In the genomic region with DNA sequence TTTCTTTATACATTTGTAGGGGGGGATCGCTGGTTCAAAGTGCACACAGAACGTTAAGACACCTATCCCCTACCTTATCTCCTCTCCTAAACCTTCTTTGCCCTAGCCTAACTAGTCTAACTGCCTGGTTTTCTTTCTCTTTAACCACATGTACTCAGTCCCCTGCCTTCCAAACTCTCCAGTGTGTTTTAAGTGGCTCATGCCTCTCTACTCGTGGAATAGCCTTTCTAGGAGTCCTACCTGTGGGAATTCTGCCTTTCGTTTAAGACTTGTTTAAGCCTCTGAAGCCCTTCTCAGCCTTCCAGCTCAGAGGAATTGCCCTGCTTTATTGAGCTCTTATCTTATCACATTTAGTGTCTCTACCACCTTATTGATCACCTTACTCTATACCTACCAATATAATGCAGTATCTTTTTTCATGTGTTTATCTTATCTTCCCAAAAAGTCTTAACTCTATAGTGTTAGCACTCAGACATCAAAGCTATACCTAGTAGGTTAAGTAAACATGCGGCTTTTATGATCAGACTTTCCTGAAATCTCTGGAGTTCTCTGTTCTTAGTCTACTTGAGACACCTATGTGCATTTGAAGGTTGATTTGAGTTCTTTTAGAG, we compare ENCODE assay signal across 25 cellular contexts. TPM values are rescaled to one million over a fixed set of nuclear protein-coding genes. Genes with fewer than 3 reads are reported as not detected.
A peak's percentile ranks its signal among the peaks of the same experiment; 100 is the strongest.
DNase-seq lines count a peak whose midpoint lies in the region; ATAC-seq, FAIRE-seq and TF ChIP-seq lines count a peak whose summit lies in the region.
"Had no signal": no experiment of that assay in that cellular context is flagged by ENCODE, and none has a peak within 500 bp of the region (broad histone marks: within the 10 kb centered on the region; RNA-seq: fewer than 3 reads in every experiment).

No MANE protein-coding gene starts in this region.

- SMC1A ChIA-PET in GM12878 (lab: Charles Lee; ENCODE audit: uncharacterized antibody, unreplicated experiment): interaction anchor here (1.1 to 2.2 kb wide), 2 partner anchors 9 to 75 kb away, joined by 3 to 7 read pairs; no protein-coding TSS in a partner anchor

- intact Hi-C loops in activated CD4-positive, alpha-beta T cell treated with anti-CD3 and anti-CD28 coated beads, Interleukin-2, amount 10 ng/mL, durations not matched to agents 24 days and 14 days (cut with micrococcal nuclease): no loop called here
- intact Hi-C loops in CD4-positive, alpha-beta memory T cell (cut with micrococcal nuclease): no loop called here
- intact Hi-C loops in GM12878 (cut with micrococcal nuclease; ENCODE audit: unreplicated experiment): no loop called here

- CTCF ChIA-PET in CD4-positive, alpha-beta memory T cell (lab: Charles Lee; ENCODE audit: partially characterized antibody): interaction anchor here (0.9 to 1.8 kb wide), 4 partner anchors 9 to 55 kb away, joined by 3 to 5 read pairs (median 4); no protein-coding TSS in a partner anchor
- CTCF ChIA-PET in GM12878 (lab: Yijun Ruan, JAX) (interaction anchor here (1.0 kb wide), 1 partner anchor 45 kb away, joined by 3 read pairs; no protein-coding TSS in a partner anchor), RWPE1 (lab: Yijun Ruan, JAX) (interaction anchor here (0.6 kb wide), 2 partner anchors 54 to 864 kb away, joined by 3 read pairs; no protein-coding TSS in a partner anchor)

- TSS peak; percentile 39 for BruUV-seq in GM12878 (replicated peaks; lab: Mats Ljungman, UMichigan)

- peaks cover 8% of the 10 kb centered on the region for H3K4me1 ChIP-seq in CD4-positive, alpha-beta memory T cell (ENCODE audit: insufficient read depth, low read length)
- H3K4me1 ChIP-seq in GM12878 (ENCODE audit: control insufficient read depth, insufficient read depth, low read length): no peaks in the 10 kb centered on the region
- H3K4me1 ChIP-seq: esophagus muscularis mucosa, foreskin keratinocyte, heart right ventricle, SJSA1, thyroid gland had no signal

- H4K20me1 ChIP-seq in GM12878 (ENCODE audit: control insufficient read depth, insufficient read depth): no peaks in the 10 kb centered on the region

- no peak for ATAC-seq in GM12878
- no peak for ATAC-seq in naive B cell (ENCODE audit: low read depth in 2 of 2)
- ATAC-seq: foreskin keratinocyte, heart right ventricle had no signal

- in situ Hi-C loops in GM12878 (cut with MboI): no loop called here

- TF ChIP-seq EP300 in GM12878 (IDR thresholded peaks at IDR 0.05; ENCODE audit: borderline replicate concordance in 1 of 2, control insufficient read depth in 1 of 2, low read depth in 2 of 2, low read length in 2 of 2): no peak

- no peak overlapping the region for H3K27ac ChIP-seq in CD4-positive, alpha-beta memory T cell (ENCODE audit: low read depth, low read length)
- H3K27ac ChIP-seq in GM12878 (ENCODE audit: control insufficient read depth, insufficient read depth) (no peak overlapping the region), RWPE1 (no peak overlapping the region)
- H3K27ac ChIP-seq: esophagus muscularis mucosa, foreskin keratinocyte, heart right ventricle, SJSA1, thyroid gland had no signal

- H3K36me3 ChIP-seq in CD4-positive, alpha-beta memory T cell (ENCODE audit: insufficient read depth, low read length): no peaks in the 10 kb centered on the region
- peaks cover 0 to 31% of the 10 kb centered on the region in 2 experiments; a peak in 1 of 4 replicates for H3K36me3 ChIP-seq in GM12878 (ENCODE audit: control insufficient read depth in 2 of 2, insufficient read depth in 2 of 2, low read length in 1 of 2)
- H3K36me3 ChIP-seq: esophagus muscularis mucosa, thyroid gland had no signal

- TF ChIP-seq POLR2A in GM12878 (IDR thresholded peaks at IDR 0.05; ENCODE audit: low read depth, low read length): no peak

- DNase-seq in activated CD4-positive, alpha-beta T cell treated with anti-CD3 and anti-CD28 coated beads, Interleukin-2, amount 10 ng/mL, durations not matched to agents 24 days and 14 days: no peak
- DNase-seq in activated CD4-positive, alpha-beta T cell treated with anti-CD3 and anti-CD28 coated beads for 1 hour: no peak
- no peak for DNase-seq in CD4-positive, alpha-beta memory T cell
- DNase-seq in GM12878 (ENCODE audit: low read depth, low spot score) (no peak), naive B cell (no peak), GDM1 (lab: John Stamatoyannopoulos, UW) (no peak), RWPE1 (ENCODE audit: low spot score) (no peak), NCI-H2081 treated with DMSO at 0.1 percent for 48 hours (lab: John Stamatoyannopoulos, UW) (no peak)
- DNase-seq: activated naive CD4-positive, alpha-beta T cell treated with anti-CD3 and anti-CD28 coated beads, Interleukin-2, amount 50 U/mL, for 16 hours; central memory CD4-positive, alpha-beta T cell; dermis blood vessel endothelial cell; DMS153; foreskin keratinocyte; heart right ventricle; NCI-H1092 treated with DMSO at 0.1 percent for 48 hours; NCI-H187 treated with DMSO at 0.1 percent for 48 hours; NCI-H748 treated with DMSO at 0.1 percent for 48 hours; nucleus accumbens; stomach; T-helper 1 cell; thyroid gland had no signal

- H3K4me3 ChIP-seq in CD4-positive, alpha-beta memory T cell (ENCODE audit: low read length in 2 of 2): no peak overlapping the region
- H3K4me3 ChIP-seq in GM12878: no peak overlapping the region
- H3K4me3 ChIP-seq: esophagus muscularis mucosa, heart right ventricle, SJSA1, stomach, thyroid gland had no signal

- H3K4me2 ChIP-seq in GM12878 (ENCODE audit: control insufficient read depth, insufficient read depth): no peak overlapping the region

- TF ChIP-seq RAD21 in GM12878 (IDR thresholded peaks at IDR 0.05; ENCODE audit: insufficient read depth, low read depth, low read length): no peak

- no peak overlapping the region for H2AFZ ChIP-seq in GM12878 (ENCODE audit: control insufficient read depth, low read depth, low read length)

- H3K36me3 Mint-ChIP-seq in activated CD4-positive, alpha-beta T cell treated with anti-CD3 and anti-CD28 coated beads, Interleukin-2, amount 10 ng/mL, durations not matched to agents 24 days and 14 days (ENCODE audit: low read depth): peaks cover 74% of the 10 kb centered on the region
- H3K36me3 Mint-ChIP-seq in CD4-positive, alpha-beta memory T cell: peaks cover 49 to 51% of the 10 kb centered on the region in 2 donors
- H3K36me3 Mint-ChIP-seq in naive B cell: peaks cover 24 to 33% of the 10 kb centered on the region in 2 donors

- RAD21 ChIA-PET in GM12878 (lab: Charles Lee; ENCODE audit: unreplicated experiment): no interaction called here

- TF ChIP-seq CTCF in GM12878 (IDR thresholded peaks at IDR 0.05 in 2 of 3, conservative IDR thresholded peaks at IDR 0.05 in 1 of 3; ENCODE audit: control insufficient read depth in 2 of 3, extremely low read depth in 1 of 3, insufficient read depth in 1 of 3, low read depth in 3 of 3, low read length in 3 of 3) (no peak), RWPE1 (conservative IDR thresholded peaks at IDR 0.05; ENCODE audit: low read depth) (no peak)

- no peaks in the 10 kb centered on the region for H3K27me3 ChIP-seq in CD4-positive, alpha-beta memory T cell (ENCODE audit: insufficient read depth, low read length)
- H3K27me3 ChIP-seq in GM12878 (replicated peaks in 1 of 2; ENCODE audit: control insufficient read depth in 2 of 2, insufficient read depth in 2 of 2, low read length in 1 of 2): no peaks in the 10 kb centered on the region
- H3K27me3 ChIP-seq: esophagus muscularis mucosa, foreskin keratinocyte, heart right ventricle, SJSA1, stomach, thyroid gland had no signal

- H3K9ac ChIP-seq in GM12878 (ENCODE audit: control insufficient read depth, insufficient read depth, low read length): no peak overlapping the region

- H3K79me2 ChIP-seq in GM12878 (ENCODE audit: control insufficient read depth, insufficient read depth, low read length): peaks cover 5% of the 10 kb centered on the region

- H3K4me1 Mint-ChIP-seq in activated CD4-positive, alpha-beta T cell treated with anti-CD3 and anti-CD28 coated beads, Interleukin-2, amount 10 ng/mL, durations not matched to agents 24 days and 14 days: peaks cover 38% of the 10 kb centered on the region
- H3K4me1 Mint-ChIP-seq in CD4-positive, alpha-beta memory T cell: peaks cover 18 to 32% (median 26%) of the 10 kb centered on the region in 4 donors
- H3K4me1 Mint-ChIP-seq in naive B cell: peaks cover 36 to 69% (median 55%) of the 10 kb centered on the region in 3 donors

- H3K27ac Mint-ChIP-seq in activated CD4-positive, alpha-beta T cell treated with anti-CD3 and anti-CD28 coated beads, Interleukin-2, amount 10 ng/mL, durations not matched to agents 24 days and 14 days: peak overlapping the region; percentile 17
- H3K27ac Mint-ChIP-seq in CD4-positive, alpha-beta memory T cell: peak overlapping the region in 4 of 7 donors; percentile 3 to 61 (median 42)
- peak overlapping the region; percentile 21 to 88 (median 76) for H3K27ac Mint-ChIP-seq in naive B cell

- 87% methylated on average over 5 of the region's 5 CpGs for WGBS in GM12878 (ENCODE audit: insufficient coverage, insufficient replicate concordance, low lambda C conversion rate, missing lambda C conversion rate)

- no peaks in the 10 kb centered on the region for H3K9me3 ChIP-seq in CD4-positive, alpha-beta memory T cell (ENCODE audit: control insufficient read depth in 1 of 2, low read length in 2 of 2)
- H3K9me3 ChIP-seq in GM12878 (replicated peaks; ENCODE audit: control insufficient read depth, insufficient read depth, low read length): no peaks in the 10 kb centered on the region
- H3K9me3 ChIP-seq: esophagus muscularis mucosa, heart right ventricle, SJSA1, stomach, thyroid gland had no signal

- H3K4me3 Mint-ChIP-seq in activated CD4-positive, alpha-beta T cell treated with anti-CD3 and anti-CD28 coated beads, Interleukin-2, amount 10 ng/mL, durations not matched to agents 24 days and 14 days: no peak overlapping the region
- no peak overlapping the region for H3K4me3 Mint-ChIP-seq in CD4-positive, alpha-beta memory T cell
- H3K4me3 Mint-ChIP-seq in naive B cell: peak overlapping the region in 1 of 8 donors; percentile 17

- no peaks in the 10 kb centered on the region for H3K9me3 Mint-ChIP-seq in activated CD4-positive, alpha-beta T cell treated with anti-CD3 and anti-CD28 coated beads, Interleukin-2, amount 10 ng/mL, durations not matched to agents 24 days and 14 days
- no peaks in the 10 kb centered on the region for H3K9me3 Mint-ChIP-seq in CD4-positive, alpha-beta memory T cell
- no peaks in the 10 kb centered on the region for H3K9me3 Mint-ChIP-seq in naive B cell

- no peaks in the 10 kb centered on the region for H3K27me3 Mint-ChIP-seq in activated CD4-positive, alpha-beta T cell treated with anti-CD3 and anti-CD28 coated beads, Interleukin-2, amount 10 ng/mL, durations not matched to agents 24 days and 14 days
- no peaks in the 10 kb centered on the region for H3K27me3 Mint-ChIP-seq in CD4-positive, alpha-beta memory T cell
- H3K27me3 Mint-ChIP-seq in naive B cell: no peaks in the 10 kb centered on the region

- POLR2A ChIA-PET in CD4-positive, alpha-beta memory T cell (lab: Charles Lee; ENCODE audit: partially characterized antibody): interaction anchor here (1.3 to 1.4 kb wide), 3 partner anchors 9 to 49 kb away, joined by 3 to 8 read pairs (median 3); no protein-coding TSS in a partner anchor
- POLR2A ChIA-PET in GM12878 (lab: Charles Lee): interaction anchor here (0.5 kb wide), 1 partner anchor 16 kb away, joined by 3 read pairs; no protein-coding TSS in a partner anchor
- POLR2A ChIA-PET in RWPE1 (lab: Yijun Ruan, JAX; ENCODE audit: low non-redundant PET): no interaction called here

- FAIRE-seq in GM12878 (lab: Jason Lieb, UNC): no peak
- FAIRE-seq: A204.1, H54 had no signal

RNA-seq across cellular contexts. Expression of a gene that starts 50.6 kb away (rescaled TPM):
- 56.9 and 58.2 TPM in 2 replicates for total RNA-seq in activated CD4-positive, alpha-beta T cell treated with anti-CD3 and anti-CD28 coated beads, Interleukin-2, amount 10 ng/mL, durations not matched to agents 24 days and 14 days
- total RNA-seq in CD4-positive, alpha-beta memory T cell: 10 to 100 TPM; 41.9 TPM
- polyA plus RNA-seq in CD4-positive, alpha-beta memory T cell: 10 to 100 TPM; 30.9 to 49.6 TPM
- total RNA-seq in GM12878 (2013; cell fraction: nucleolus; rRNA removed): 7.5 and 9.3 TPM in 2 replicates
- total RNA-seq in GM12878 (2014; rRNA removed) (5.8 and 6.9 TPM in 2 replicates), GM12878 (2014; rRNA removed; fragmentation: Illumina TruSeq; extraction: Trizol) (6.4 and 7.1 TPM in 2 replicates), GM12878 (2021) (7.4 and 7.5 TPM in 2 replicates)
- 6.7 TPM for polyA plus RNA-seq in GM12878 (2011; ENCODE audit: low read depth)
- polyA plus RNA-seq in GM12878 (2011; rRNA removed) (2.4 and 2.8 TPM in 2 replicates), GM12878 (2014; fragmentation: Illumina TruSeq; extraction: Trizol) (3.7 and 4.1 TPM in 2 replicates), GM12878 (2014; fragmentation: Nextera tagmentation; extraction: Ambion mirVana) (1 to 10 TPM; 3.4 to 8.5 TPM), GM12878 (2014; rRNA removed) (2.7 and 3.2 TPM in 2 replicates), GM12878 (2016; fragmentation: Nextera tagmentation; extraction: Ambion mirVana) (1 to 10 TPM; 6.7 to 7.1 TPM), naive B cell (ENCODE audit: low read depth in 6 of 6) (100 to 1,000 TPM in 5 of 6 donors, 10 to 100 TPM in 1; 68.6 to 165 (median 122) TPM)
- polyA plus RNA-seq in GM12878 (2011; cell fraction: cytosol; rRNA removed): 2.0 and 2.3 TPM in 2 replicates
- polyA plus RNA-seq in GM12878 (2011; cell fraction: nucleus; rRNA removed): 3.7 and 5.0 TPM in 2 replicates
- 11.6 and 12.8 TPM in 2 replicates for polyA plus RNA-seq in GM12878 (2012)
- 14.8 and 17.5 TPM in 2 replicates for polyA minus RNA-seq in GM12878 (2011; rRNA and poly(A)+ RNA removed)
- polyA minus RNA-seq in GM12878 (2011; cell fraction: cytosol; rRNA and poly(A)+ RNA removed): 2.5 and 3.7 TPM in 2 replicates
- polyA minus RNA-seq in GM12878 (2011; cell fraction: nucleus; rRNA and poly(A)+ RNA removed): 16.8 and 33.0 TPM in 2 replicates

Comparison
In these comparisons a context has a peak if more than half of its experiments do, and no peak if none do; other contexts are left out.
1. H3K27ac Mint-ChIP-seq: peak in every context shown above with its lines; median percentile 76 in naive B cell; 42 in CD4-positive, alpha-beta memory T cell; 17 in activated CD4-positive, alpha-beta T cell treated with anti-CD3 and anti-CD28 coated beads, Interleukin-2, amount 10 ng/mL, durations not matched to agents 24 days and 14 days.